Comparison of ENCODE assay signal across 35 cellular contexts in genomic region chr13:93200626-93201025, GRCh38. TPM values are rescaled to one million over a fixed set of nuclear protein-coding genes. Genes with fewer than 3 reads are reported as not detected.
"Had no signal": no experiment of that assay in that cellular context is flagged by ENCODE, and none has a peak within 500 bp of the region (broad histone marks: within the 10 kb centered on the region; RNA-seq: fewer than 3 reads in every experiment).

No MANE protein-coding gene starts in this region.

- H3K27ac ChIP-seq: adrenal gland, body of pancreas, brain microvascular endothelial cell, breast epithelium, WERI-Rb-1 had no signal

- H3K9me3 Mint-ChIP-seq: activated CD4-positive, alpha-beta memory T cell treated with anti-CD3 and anti-CD28 coated beads for 36 hours; activated CD4-positive, alpha-beta T cell treated with anti-CD3 and anti-CD28 coated beads, Interleukin-2, amount 10 ng/mL, durations not matched to agents 24 days and 14 days; activated naive CD8-positive, alpha-beta T cell treated with anti-CD3 and anti-CD28 coated beads for 36 hours; activated T-cell treated with anti-CD3 and anti-CD28 coated beads, Interleukin-2, amount 50 U/mL, for 4 hours; activated T-helper 17 cell treated with anti-CD3 and anti-CD28 coated beads, Interleukin-2, amount 50 U/mL, for 72 hours had no signal

- DNase-seq: activated CD4-positive, alpha-beta memory T cell treated with anti-CD3 and anti-CD28 coated beads for 36 hours; activated CD4-positive, alpha-beta T cell treated with anti-CD3 and anti-CD28 coated beads for 4 hours; activated CD4-positive, alpha-beta T cell treated with anti-CD3 and anti-CD28 coated beads, Interleukin-2, amount 10 ng/mL, durations not matched to agents 24 days and 14 days; activated CD4-positive, alpha-beta T cell treated with anti-CD3 and anti-CD28 coated beads, Interleukin-2, amount 50 U/mL, for 1 hour; activated CD4-positive, alpha-beta T cell treated with anti-CD3 and anti-CD28 coated beads, Interleukin-2, amount 50 U/mL, for 4 hours; activated CD4-positive, CD25-positive, alpha-beta regulatory T cell treated with anti-CD3 and anti-CD28 coated beads, Interleukin-2, amount 50 U/mL, for 72 hours; activated CD8-positive, alpha-beta memory T cell treated with anti-CD3 and anti-CD28 coated beads, Interleukin-2, amount 50 U/mL, for 4 hours; activated CD8-positive, alpha-beta T cell treated with anti-CD3 and anti-CD28 coated beads for 36 hours; activated effector memory CD4-positive, alpha-beta T cell treated with anti-CD3 and anti-CD28 coated beads, Interleukin-2, amount 50 U/mL, for 16 hours; activated gamma-delta T cell treated with Interleukin-2 at 50 U/mL for 16 hours; activated naive CD4-positive, alpha-beta T cell; activated naive CD4-positive, alpha-beta T cell treated with anti-CD3 and anti-CD28 coated beads for 36 hours; activated naive CD4-positive, alpha-beta T cell treated with anti-CD3 and anti-CD28 coated beads, Interleukin-2, amount 50 U/mL, for 16 hours; activated naive CD8-positive, alpha-beta T cell treated with anti-CD3 and anti-CD28 coated beads for 36 hours; activated T-cell treated with anti-CD3 and anti-CD28 coated beads for 4 hours; activated T-cell treated with anti-CD3 and anti-CD28 coated beads, Interleukin-2, amount 50 U/mL, for 1 hour; activated T-cell treated with anti-CD3 and anti-CD28 coated beads, Interleukin-2, amount 50 U/mL, for 4 hours; activated T-cell treated with anti-CD3 and anti-CD28 coated beads, Interleukin-2, amount 50 U/mL, for 72 hours; adrenal gland; amniotic stem cell; aorta; body of pancreas; brain microvascular endothelial cell; central memory CD4-positive, alpha-beta T cell; T-helper 2 cell; T-helper 9 cell; WERI-Rb-1 had no signal

- H3K27me3 ChIP-seq: adrenal gland, body of pancreas, brain microvascular endothelial cell, breast epithelium had no signal

- H3K4me3 Mint-ChIP-seq: activated CD4-positive, alpha-beta memory T cell treated with anti-CD3 and anti-CD28 coated beads for 36 hours; activated CD4-positive, alpha-beta T cell treated with anti-CD3 and anti-CD28 coated beads, Interleukin-2, amount 10 ng/mL, durations not matched to agents 24 days and 14 days; activated CD8-positive, alpha-beta T cell treated with anti-CD3 and anti-CD28 coated beads for 36 hours; activated naive CD4-positive, alpha-beta T cell treated with anti-CD3 and anti-CD28 coated beads for 36 hours; activated naive CD8-positive, alpha-beta T cell treated with anti-CD3 and anti-CD28 coated beads for 36 hours; activated T-cell treated with anti-CD3 and anti-CD28 coated beads, Interleukin-2, amount 50 U/mL, for 4 hours; activated T-cell treated with anti-CD3 and anti-CD28 coated beads, Interleukin-2, amount 50 U/mL, for 72 hours; activated T-helper 1 cell treated with anti-CD3 and anti-CD28 coated beads, Interleukin-12 subunit alpha, Interleukin-12 subunit beta, Interleukin-2, Interleukin-4 antibody, amounts not matched to agents 30 ng/mL and 10 ng/mL and 1 ng/mL, durations not matched to agents 14 hours and 24 hours and 36 hours; activated T-helper 17 cell treated with anti-CD3 and anti-CD28 coated beads, Interleukin-2, amount 50 U/mL, for 72 hours; T-helper 1 cell treated with Interleukin-12 subunit alpha and Interleukin-12 subunit beta and Interleukin-4 antibody, amounts not matched to agents 30 μg/mL and 1 μg/mL, for 36 hours; T-helper 2 cell treated with Interferon-gamma antibody and Interleukin-4, amounts not matched to agents 5 μg/mL and 100 μg/mL, for 36 hours; WTC11 had no signal

- H3K4me1 ChIP-seq: adrenal gland, body of pancreas, breast epithelium had no signal

- H3K36me3 Mint-ChIP-seq: activated CD4-positive, alpha-beta memory T cell treated with anti-CD3 and anti-CD28 coated beads for 36 hours; activated naive CD8-positive, alpha-beta T cell treated with anti-CD3 and anti-CD28 coated beads for 36 hours had no signal

- H3K27ac Mint-ChIP-seq: activated CD4-positive, alpha-beta memory T cell treated with anti-CD3 and anti-CD28 coated beads for 36 hours; activated CD4-positive, alpha-beta T cell treated with anti-CD3 and anti-CD28 coated beads, Interleukin-2, amount 10 ng/mL, durations not matched to agents 24 days and 14 days; activated CD8-positive, alpha-beta T cell treated with anti-CD3 and anti-CD28 coated beads for 36 hours; activated naive CD4-positive, alpha-beta T cell treated with anti-CD3 and anti-CD28 coated beads for 36 hours; activated naive CD4-positive, alpha-beta T cell treated with anti-CD3 and anti-CD28 coated beads, Interleukin-2, amount 50 U/mL, for 72 hours; activated naive CD8-positive, alpha-beta T cell treated with anti-CD3 and anti-CD28 coated beads for 36 hours; activated T-cell treated with anti-CD3 and anti-CD28 coated beads, Interleukin-2, amount 50 U/mL, for 72 hours; activated T-helper 1 cell treated with anti-CD3 and anti-CD28 coated beads, Interleukin-12 subunit alpha, Interleukin-12 subunit beta, Interleukin-2, Interleukin-4 antibody, amounts not matched to agents 30 ng/mL and 10 ng/mL and 1 ng/mL, durations not matched to agents 14 hours and 24 hours and 36 hours; activated T-helper 17 cell treated with anti-CD3 and anti-CD28 coated beads, Interleukin-2, amount 50 U/mL, for 72 hours; T-helper 1 cell treated with Interleukin-12 subunit alpha and Interleukin-12 subunit beta and Interleukin-4 antibody, amounts not matched to agents 30 μg/mL and 1 μg/mL, for 36 hours; T-helper 2 cell treated with Interferon-gamma antibody and Interleukin-4, amounts not matched to agents 5 μg/mL and 100 μg/mL, for 36 hours; WTC11 had no signal

- ATAC-seq: activated CD8-positive, alpha-beta T cell treated with anti-CD3 and anti-CD28 coated beads for 36 hours; activated naive CD4-positive, alpha-beta T cell treated with anti-CD3 and anti-CD28 coated beads, Interleukin-2, amount 50 U/mL, for 72 hours; activated T-cell treated with anti-CD3 and anti-CD28 coated beads, Interleukin-2, amount 50 U/mL, for 4 hours; activated T-cell treated with anti-CD3 and anti-CD28 coated beads, Interleukin-2, amount 50 U/mL, for 72 hours; activated T-helper 17 cell treated with anti-CD3 and anti-CD28 coated beads, Interleukin-2, amount 50 U/mL, for 72 hours; body of pancreas; WTC11 had no signal

- H3K27me3 Mint-ChIP-seq: activated CD4-positive, alpha-beta memory T cell treated with anti-CD3 and anti-CD28 coated beads for 36 hours; activated CD4-positive, alpha-beta T cell treated with anti-CD3 and anti-CD28 coated beads, Interleukin-2, amount 10 ng/mL, durations not matched to agents 24 days and 14 days; activated CD8-positive, alpha-beta T cell treated with anti-CD3 and anti-CD28 coated beads for 36 hours; activated naive CD8-positive, alpha-beta T cell treated with anti-CD3 and anti-CD28 coated beads for 36 hours; activated T-helper 17 cell treated with anti-CD3 and anti-CD28 coated beads, Interleukin-2, amount 50 U/mL, for 72 hours had no signal

- H3K4me1 Mint-ChIP-seq: activated CD4-positive, alpha-beta T cell treated with anti-CD3 and anti-CD28 coated beads, Interleukin-2, amount 10 ng/mL, durations not matched to agents 24 days and 14 days; activated naive CD8-positive, alpha-beta T cell treated with anti-CD3 and anti-CD28 coated beads for 36 hours; activated T-helper 17 cell treated with anti-CD3 and anti-CD28 coated beads, Interleukin-2, amount 50 U/mL, for 72 hours had no signal

- H3K4me3 ChIP-seq: adrenal gland, body of pancreas, breast epithelium had no signal

- H3K36me3 ChIP-seq: adrenal gland, brain microvascular endothelial cell, breast epithelium, WERI-Rb-1 had no signal

RNA-seq across cellular contexts. Expression of gene GPC6, which starts 26.0 kb away (rescaled TPM):
- total RNA-seq: activated CD4-positive, alpha-beta memory T cell treated with anti-CD3 and anti-CD28 coated beads for 36 hours; activated CD4-positive, alpha-beta T cell treated with anti-CD3 and anti-CD28 coated beads, Interleukin-2, amount 10 ng/mL, durations not matched to agents 24 days and 14 days; activated CD8-positive, alpha-beta memory T cell treated with anti-CD3 and anti-CD28 coated beads for 36 hours; activated CD8-positive, alpha-beta T cell treated with anti-CD3 and anti-CD28 coated beads for 36 hours; activated naive CD4-positive, alpha-beta T cell treated with anti-CD3 and anti-CD28 coated beads for 36 hours; activated naive CD4-positive, alpha-beta T cell treated with anti-CD3 and anti-CD28 coated beads, Interleukin-2, amount 50 U/mL, for 72 hours; activated naive CD8-positive, alpha-beta T cell treated with anti-CD3 and anti-CD28 coated beads for 36 hours; activated T-cell treated with anti-CD3 and anti-CD28 coated beads, Interleukin-2, amount 50 U/mL, for 72 hours; activated T-helper 1 cell treated with anti-CD3 and anti-CD28 coated beads, Interleukin-12 subunit alpha, Interleukin-12 subunit beta, Interleukin-2, Interleukin-4 antibody, amounts not matched to agents 30 ng/mL and 10 ng/mL and 1 ng/mL, durations not matched to agents 14 hours and 24 hours and 36 hours; activated T-helper 17 cell treated with anti-CD3 and anti-CD28 coated beads, Interleukin-2, amount 50 U/mL, for 72 hours had no signal
